Comparison of ENCODE assay signal across 13 cellular contexts in genomic region chr2:181937473-181937872, GRCh38. TPM values are rescaled to one million over a fixed set of nuclear protein-coding genes. Genes with fewer than 3 reads are reported as not detected.
DNase-seq lines count a peak whose midpoint lies in the region; ATAC-seq, FAIRE-seq and TF ChIP-seq lines count a peak whose summit lies in the region.
"Had no signal": no experiment of that assay in that cellular context is flagged by ENCODE, and none has a peak within 500 bp of the region (broad histone marks: within the 10 kb centered on the region; RNA-seq: fewer than 3 reads in every experiment).

No MANE protein-coding gene starts in this region.

- H3K27ac Mint-ChIP-seq in MCF 10A (ENCODE audit: low read depth, unreplicated experiment), result no peak overlapping the region
- H3K27ac Mint-ChIP-seq in activated T-helper 17 cell treated with anti-CD3 and anti-CD28 coated beads, Interleukin-2, amount 50 U/mL, for 72 hours, result no peak overlapping the region
- H3K27ac Mint-ChIP-seq: nephron had no signal

- H3K4me3 ChIP-seq in mammary epithelial cell (replicated peaks in 1 of 3; ENCODE audit: insufficient read depth in 1 of 3, low read depth in 2 of 3, low read length in 3 of 3) (no peak overlapping the region), gastroesophageal sphincter (no peak overlapping the region), suprapubic skin (no peak overlapping the region)

- H3K9ac ChIP-seq in mammary epithelial cell (ENCODE audit: insufficient read depth, low read length), result no peak overlapping the region

- 45% methylated on average over 2 of the region's 2 CpGs for WGBS in mammary epithelial cell (ENCODE audit: low coverage, missing lambda C conversion rate)
- 20 to 51% methylated on average over 2 of the region's 2 CpGs for WGBS in gastroesophageal sphincter (ENCODE audit: low coverage in 1 of 2), 2 donors
- 51% methylated on average over 2 of the region's 2 CpGs for WGBS in suprapubic skin

- no peaks in the 10 kb centered on the region for H3K27me3 Mint-ChIP-seq in MCF 10A (ENCODE audit: insufficient read depth, unreplicated experiment)
- peaks cover 13% of the 10 kb centered on the region for H3K27me3 Mint-ChIP-seq in activated T-helper 17 cell treated with anti-CD3 and anti-CD28 coated beads, Interleukin-2, amount 50 U/mL, for 72 hours

- H2AFZ ChIP-seq in mammary epithelial cell (ENCODE audit: low read depth, low read length), result peak overlapping the region; percentile 12

- TF ChIP-seq EP300 in gastroesophageal sphincter (IDR thresholded peaks at IDR 0.05) (no peak), suprapubic skin (IDR thresholded peaks at IDR 0.05) (no peak)

- peak; percentile 25 for ATAC-seq in gastroesophageal sphincter
- no peak for ATAC-seq in activated T-helper 17 cell treated with anti-CD3 and anti-CD28 coated beads, Interleukin-2, amount 50 U/mL, for 72 hours (replicated peaks)

- CTCF ChIA-PET in mammary epithelial cell (lab: Charles Lee; ENCODE audit: low non-redundant PET), result no interaction called here
- CTCF ChIA-PET in MCF 10A (lab: Yijun Ruan, JAX), result interaction anchor here (0.5 to 0.7 kb wide), 3 partner anchors 13 to 35 kb away, joined by 3 to 4 read pairs (median 3); no protein-coding TSS in a partner anchor

- H3K4me1 Mint-ChIP-seq in MCF 10A (ENCODE audit: insufficient read depth, unreplicated experiment), result no peaks in the 10 kb centered on the region
- H3K4me1 Mint-ChIP-seq in activated T-helper 17 cell treated with anti-CD3 and anti-CD28 coated beads, Interleukin-2, amount 50 U/mL, for 72 hours, result no peaks in the 10 kb centered on the region
- H3K4me1 Mint-ChIP-seq: nephron had no signal

- BruUV-seq in mammary epithelial cell (replicated peaks; lab: Mats Ljungman, UMichigan) (no TSS peak), MCF 10A (replicated peaks; lab: Mats Ljungman, UMichigan) (no TSS peak)

- H3K4me1 ChIP-seq in mammary epithelial cell (ENCODE audit: insufficient read depth, low read length) (no peaks in the 10 kb centered on the region), gastroesophageal sphincter (peaks cover 0 to 14% (median 0%) of the 10 kb centered on the region in 3 donors), suprapubic skin (no peaks in the 10 kb centered on the region)

- DNase-seq in mammary epithelial cell (peak; percentile 11), MCF 10A (ENCODE audit: unreplicated experiment) (no peak), RKO (ENCODE audit: low spot score) (peak; percentile 61), stromal cell of bone marrow (ENCODE audit: low read depth) (peak; percentile 21), suprapubic skin (ENCODE audit: low spot score in 2 of 2) (no peak), GM19239 (ENCODE audit: insufficient read length, low spot score) (no peak)
- DNase-seq: Karpas-422; stimulated activated naive CD4-positive, alpha-beta T cell treated with Interleukin-2 at 50 U/mL for 16 hours had no signal

- H3K36me3 ChIP-seq in mammary epithelial cell (ENCODE audit: insufficient read depth, low read length), result no peaks in the 10 kb centered on the region
- no peaks in the 10 kb centered on the region for H3K36me3 ChIP-seq in gastroesophageal sphincter
- no peaks in the 10 kb centered on the region for H3K36me3 ChIP-seq in suprapubic skin

- POLR2A ChIA-PET in MCF 10A (lab: Yijun Ruan, JAX), result interaction anchor here (0.6 to 1.2 kb wide), 3 partner anchors 12 to 81 kb away, joined by 3 to 7 read pairs (median 4); no protein-coding TSS in a partner anchor

- H3K79me2 ChIP-seq in mammary epithelial cell (ENCODE audit: insufficient read depth, low read length), result no peaks in the 10 kb centered on the region

- dilution Hi-C loops in mammary epithelial cell (cut with HindIII; ENCODE audit: low sequenced_read_pairs), result no loop called here

- H3K9me3 ChIP-seq in mammary epithelial cell (replicated peaks; ENCODE audit: insufficient read depth, low read length) (no peaks in the 10 kb centered on the region), gastroesophageal sphincter (no peaks in the 10 kb centered on the region), suprapubic skin (no peaks in the 10 kb centered on the region)

- no peaks in the 10 kb centered on the region for H4K20me1 ChIP-seq in mammary epithelial cell (ENCODE audit: insufficient read depth, low read length)

- intact Hi-C loops in mammary epithelial cell (cut with micrococcal nuclease), result loop anchor here (10.0 kb wide), 1 partner anchor 137 kb away; no protein-coding TSS in a partner anchor
- intact Hi-C loops in MCF 10A (cut with micrococcal nuclease), result no loop called here

- no peaks in the 10 kb centered on the region for H3K9me3 Mint-ChIP-seq in MCF 10A (ENCODE audit: unreplicated experiment)
- peaks cover 4% of the 10 kb centered on the region for H3K9me3 Mint-ChIP-seq in activated T-helper 17 cell treated with anti-CD3 and anti-CD28 coated beads, Interleukin-2, amount 50 U/mL, for 72 hours
- H3K9me3 Mint-ChIP-seq: nephron had no signal

- H3K27me3 ChIP-seq in mammary epithelial cell (ENCODE audit: insufficient read depth, low read length) (no peaks in the 10 kb centered on the region), gastroesophageal sphincter (no peaks in the 10 kb centered on the region), suprapubic skin (no peaks in the 10 kb centered on the region)

- FAIRE-seq in GM19239 (lab: Jason Lieb, UNC), result no peak
- FAIRE-seq: G401.6 had no signal

- peaks cover 2% of the 10 kb centered on the region for H3K36me3 Mint-ChIP-seq in MCF 10A (ENCODE audit: insufficient read depth, unreplicated experiment)
- H3K36me3 Mint-ChIP-seq in activated T-helper 17 cell treated with anti-CD3 and anti-CD28 coated beads, Interleukin-2, amount 50 U/mL, for 72 hours (ENCODE audit: low read depth), result no peaks in the 10 kb centered on the region

- in situ Hi-C loops in mammary epithelial cell (cut with MboI; ENCODE audit: low sequenced_read_pairs in 2 of 2), result no loop called here

- no peak overlapping the region for H3K27ac ChIP-seq in mammary epithelial cell (ENCODE audit: insufficient read depth, low read depth, low read length)
- H3K27ac ChIP-seq in gastroesophageal sphincter, result no peak overlapping the region
- H3K27ac ChIP-seq in suprapubic skin, result no peak overlapping the region

- H3K4me3 Mint-ChIP-seq in MCF 10A (ENCODE audit: unreplicated experiment), result no peak overlapping the region
- H3K4me3 Mint-ChIP-seq in activated T-helper 17 cell treated with anti-CD3 and anti-CD28 coated beads, Interleukin-2, amount 50 U/mL, for 72 hours, result no peak overlapping the region
- H3K4me3 Mint-ChIP-seq: nephron had no signal

- no peak for TF ChIP-seq POLR2A in gastroesophageal sphincter (IDR thresholded peaks at IDR 0.05)
- TF ChIP-seq POLR2A in suprapubic skin (IDR thresholded peaks at IDR 0.05), result no peak

- TF ChIP-seq CTCF in mammary epithelial cell (conservative IDR thresholded peaks at IDR 0.05 in 1 of 2, IDR thresholded peaks at IDR 0.05 in 1 of 2; ENCODE audit: extremely low read depth in 1 of 2, insufficient read depth in 1 of 2, low read depth in 1 of 2, low read length in 2 of 2), result no peak
- no peak for TF ChIP-seq CTCF in MCF 10A (IDR thresholded peaks at IDR 0.05; ENCODE audit: unreplicated experiment)
- TF ChIP-seq CTCF in gastroesophageal sphincter (IDR thresholded peaks at IDR 0.05), result no peak
- no peak for TF ChIP-seq CTCF in suprapubic skin (IDR thresholded peaks at IDR 0.05)

- no peak overlapping the region for H3K4me2 ChIP-seq in mammary epithelial cell (ENCODE audit: insufficient read depth, low read depth, low read length)

RNA-seq across cellular contexts. Expression of gene ITPRID2, which starts 45.9 kb away (rescaled TPM):
- 100 to 1,000 TPM; 145 to 168 TPM for total RNA-seq in mammary epithelial cell
- polyA plus RNA-seq in mammary epithelial cell, result 42.1 TPM
- polyA minus RNA-seq in mammary epithelial cell, result 60.9 TPM
- total RNA-seq in MCF 10A (2022), result 108 and 114 TPM in 2 replicates
- 100 to 1,000 TPM; 106 to 127 (median 116) TPM for total RNA-seq in gastroesophageal sphincter
- total RNA-seq in activated T-helper 17 cell treated with anti-CD3 and anti-CD28 coated beads, Interleukin-2, amount 50 U/mL, for 72 hours, result 10 to 100 TPM; 36.4 to 57.4 TPM
- 100 to 1,000 TPM; 172 to 288 (median 242) TPM for total RNA-seq in suprapubic skin

RNA-seq across cellular contexts. Expression of gene PPP1R1C, which starts 48.2 kb away (rescaled TPM):
- 1 to 10 TPM; 1.9 to 2.5 TPM for total RNA-seq in mammary epithelial cell
- polyA plus RNA-seq in mammary epithelial cell, result 1.9 TPM
- not detected for polyA minus RNA-seq in mammary epithelial cell
- not detected in 2 replicates for total RNA-seq in MCF 10A (2022)
- under 1 TPM in 1 of 4 donors, not detected in 3; 0.58 TPM for total RNA-seq in gastroesophageal sphincter
- total RNA-seq in activated T-helper 17 cell treated with anti-CD3 and anti-CD28 coated beads, Interleukin-2, amount 50 U/mL, for 72 hours, result not detected
- total RNA-seq in suprapubic skin, result 1 to 10 TPM in 2 of 4 donors, not detected in 2; 2.0 to 5.8 TPM
- total RNA-seq: activated CD8-positive, alpha-beta memory T cell treated with anti-CD3 and anti-CD28 coated beads for 36 hours had no signal

Comparison
In these comparisons a context has a peak if more than half of its experiments do, and no peak if none do; other contexts are left out.
1. DNase-seq: peak in mammary epithelial cell (single experiment), RKO (single experiment) and stromal cell of bone marrow (single experiment); none in MCF 10A (single experiment), suprapubic skin (0 of 2) and GM19239 (single experiment).